In the genomic region with DNA sequence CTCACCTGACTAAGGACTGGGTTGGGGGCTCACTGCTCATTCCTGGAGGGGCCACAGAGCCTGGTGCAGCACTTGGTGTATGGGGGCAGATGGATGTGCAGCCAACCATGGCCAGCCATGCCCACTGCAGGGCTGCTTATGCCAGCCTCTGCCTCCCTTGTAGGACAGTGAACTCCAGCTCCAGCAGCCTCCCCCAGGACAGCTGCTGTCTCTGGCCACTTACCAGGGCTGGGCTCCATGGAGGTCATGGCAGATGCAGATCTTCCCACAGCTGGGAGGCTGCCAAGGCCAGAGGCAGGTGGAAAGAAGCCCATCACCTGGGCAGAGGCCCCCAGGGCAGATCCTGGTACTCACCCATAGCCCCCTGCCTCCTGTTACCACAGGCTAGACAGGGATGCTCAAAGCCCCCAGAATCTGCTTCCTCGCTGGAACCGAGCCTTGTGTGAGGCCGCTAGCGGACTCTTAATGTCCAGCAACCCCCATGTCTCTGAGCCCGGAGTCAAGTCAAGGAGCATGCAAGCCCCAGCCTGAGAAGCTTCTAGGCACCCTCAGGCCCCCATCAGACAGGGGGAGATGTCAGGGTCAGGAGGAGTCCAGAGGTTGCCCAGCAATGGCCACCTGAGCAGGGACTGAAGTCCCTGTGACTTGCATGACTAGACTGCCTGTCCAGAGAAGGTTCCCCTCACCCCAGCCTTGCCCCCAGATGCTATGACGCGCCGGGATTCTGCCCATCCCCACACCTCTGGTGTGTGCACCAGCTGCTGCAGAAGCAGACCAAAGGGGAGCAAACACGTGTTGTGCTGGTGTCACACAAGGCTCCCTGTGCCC, we compare ENCODE assay signal across 33 cellular contexts.
"Had no signal": no experiment of that assay in that cellular context is flagged by ENCODE, and none has a peak within 500 bp of the region (broad histone marks: within the 10 kb centered on the region; RNA-seq: fewer than 3 reads in every experiment).

No MANE protein-coding gene starts in this region.

- H3K79me2 ChIP-seq: hepatocyte had no signal

- FAIRE-seq: keratinocyte had no signal

- H3K27me3 ChIP-seq: ascending aorta, cardiac muscle cell, hepatocyte, sigmoid colon had no signal

- H3K4me3 Mint-ChIP-seq: activated B cell treated with CpG ODN at 0.5 μM for 24 hours; activated CD8-positive, alpha-beta memory T cell treated with anti-CD3 and anti-CD28 coated beads, Interleukin-2, amount 10 ng/mL, durations not matched to agents 7 days and 5 days; activated CD8-positive, alpha-beta T cell treated with anti-CD3 and anti-CD28 coated beads for 36 hours; activated naive CD8-positive, alpha-beta T cell treated with anti-CD3 and anti-CD28 coated beads for 36 hours; brain; effector memory CD8-positive, alpha-beta T cell; mesothelial cell of epicardium; naive thymus-derived CD8-positive, alpha-beta T cell; neural crest cell; stimulated activated memory B cell treated with anti-CD40 and anti-IgM and Interleukin-4, amounts not matched to agents 10 μg/mL and 1 μg/mL and 100 μg/mL, for 72 hours; stimulated activated naive CD8-positive, alpha-beta T cell treated with anti-CD3 and anti-CD28 coated beads, Interleukin-15, amount 100 ng/mL, for 72 hours; T-cell; type B pancreatic cell had no signal

- H3K27ac ChIP-seq: ascending aorta, cardiac muscle cell, gastroesophageal sphincter, hepatocyte had no signal

- H3K4me3 ChIP-seq: ascending aorta, cardiac muscle cell, gastroesophageal sphincter, hepatocyte, sigmoid colon, smooth muscle cell had no signal

- DNase-seq: activated B cell treated with CpG ODN at 0.5 μM for 24 hours; activated CD4-positive, alpha-beta T cell treated with anti-CD3 and anti-CD28 coated beads, Interleukin-2, amount 50 U/mL, for 1 hour; activated CD8-positive, alpha-beta memory T cell treated with anti-CD3 and anti-CD28 coated beads, Interleukin-2, amount 10 ng/mL, durations not matched to agents 7 days and 5 days; activated CD8-positive, alpha-beta T cell treated with anti-CD3 and anti-CD28 coated beads for 36 hours; activated effector memory CD4-positive, alpha-beta T cell treated with Interleukin-2 at 50 U/mL for 16 hours; activated naive CD4-positive, alpha-beta T cell treated with Interleukin-2 at 50 U/mL for 16 hours; activated naive CD8-positive, alpha-beta T cell treated with anti-CD3 and anti-CD28 coated beads for 36 hours; activated T-cell treated with anti-CD3 and anti-CD28 coated beads for 4 hours; cerebellar nuclear complex; cortex of kidney; effector memory CD8-positive, alpha-beta T cell; erythroblast; left cardiac atrium; left ventricle myocardium superior; occipital lobe; sigmoid colon; stimulated activated CD4-positive, alpha-beta T cell treated with anti-CD3 and anti-CD28 coated beads, Interleukin-1b, Interleukin-23, amount 100 ng/mL, for 48 hours; stimulated activated CD4-positive, alpha-beta T cell treated with anti-CD3 and anti-CD28 coated beads, Interleukin-4, amount 100 ng/mL, for 4 hours; stimulated activated CD8-positive, alpha-beta memory T cell treated with anti-CD3 and anti-CD28 coated beads, Interleukin-4, amount 100 ng/mL, for 48 hours; stimulated activated naive CD8-positive, alpha-beta T cell treated with anti-CD3 and anti-CD28 coated beads, Interleukin-15, amount 100 ng/mL, for 72 hours; T-cell had no signal

- H3K27ac Mint-ChIP-seq: activated B cell treated with CpG ODN at 0.5 μM for 24 hours; activated CD8-positive, alpha-beta memory T cell treated with anti-CD3 and anti-CD28 coated beads, Interleukin-2, amount 10 ng/mL, durations not matched to agents 7 days and 5 days; activated CD8-positive, alpha-beta T cell treated with anti-CD3 and anti-CD28 coated beads for 36 hours; activated naive CD8-positive, alpha-beta T cell treated with anti-CD3 and anti-CD28 coated beads for 36 hours; brain; effector memory CD8-positive, alpha-beta T cell; mesothelial cell of epicardium; naive thymus-derived CD8-positive, alpha-beta T cell; stimulated activated memory B cell treated with anti-CD40 and anti-IgM and Interleukin-4, amounts not matched to agents 10 μg/mL and 1 μg/mL and 100 μg/mL, for 72 hours; stimulated activated naive CD8-positive, alpha-beta T cell treated with anti-CD3 and anti-CD28 coated beads, Interleukin-15, amount 100 ng/mL, for 72 hours; T-cell; type B pancreatic cell had no signal

- H3K4me1 Mint-ChIP-seq: activated B cell treated with CpG ODN at 0.5 μM for 24 hours; activated CD8-positive, alpha-beta memory T cell treated with anti-CD3 and anti-CD28 coated beads, Interleukin-2, amount 10 ng/mL, durations not matched to agents 7 days and 5 days; activated naive CD8-positive, alpha-beta T cell treated with anti-CD3 and anti-CD28 coated beads for 36 hours; brain; naive thymus-derived CD8-positive, alpha-beta T cell; stimulated activated memory B cell treated with anti-CD40 and anti-IgM and Interleukin-4, amounts not matched to agents 10 μg/mL and 1 μg/mL and 100 μg/mL, for 72 hours; stimulated activated naive CD8-positive, alpha-beta T cell treated with anti-CD3 and anti-CD28 coated beads, Interleukin-15, amount 100 ng/mL, for 72 hours; T-cell had no signal

- H3K9me3 ChIP-seq: sigmoid colon had no signal

- H3K4me2 ChIP-seq: hepatocyte, smooth muscle cell had no signal

- H2AFZ ChIP-seq: hepatocyte had no signal

- ATAC-seq: effector memory CD8-positive, alpha-beta T cell; naive thymus-derived CD8-positive, alpha-beta T cell; stimulated activated naive CD8-positive, alpha-beta T cell treated with anti-CD3 and anti-CD28 coated beads, Interleukin-15, amount 100 ng/mL, for 72 hours had no signal

- H3K4me1 ChIP-seq: ascending aorta had no signal

- H3K36me3 ChIP-seq: ascending aorta, cardiac muscle cell, gastroesophageal sphincter, sigmoid colon had no signal

- H3K36me3 Mint-ChIP-seq: activated CD8-positive, alpha-beta memory T cell treated with anti-CD3 and anti-CD28 coated beads, Interleukin-2, amount 10 ng/mL, durations not matched to agents 7 days and 5 days; activated naive CD8-positive, alpha-beta T cell treated with anti-CD3 and anti-CD28 coated beads for 36 hours; brain; stimulated activated memory B cell treated with anti-CD40 and anti-IgM and Interleukin-4, amounts not matched to agents 10 μg/mL and 1 μg/mL and 100 μg/mL, for 72 hours; T-cell; type B pancreatic cell had no signal
